In the genomic region with DNA sequence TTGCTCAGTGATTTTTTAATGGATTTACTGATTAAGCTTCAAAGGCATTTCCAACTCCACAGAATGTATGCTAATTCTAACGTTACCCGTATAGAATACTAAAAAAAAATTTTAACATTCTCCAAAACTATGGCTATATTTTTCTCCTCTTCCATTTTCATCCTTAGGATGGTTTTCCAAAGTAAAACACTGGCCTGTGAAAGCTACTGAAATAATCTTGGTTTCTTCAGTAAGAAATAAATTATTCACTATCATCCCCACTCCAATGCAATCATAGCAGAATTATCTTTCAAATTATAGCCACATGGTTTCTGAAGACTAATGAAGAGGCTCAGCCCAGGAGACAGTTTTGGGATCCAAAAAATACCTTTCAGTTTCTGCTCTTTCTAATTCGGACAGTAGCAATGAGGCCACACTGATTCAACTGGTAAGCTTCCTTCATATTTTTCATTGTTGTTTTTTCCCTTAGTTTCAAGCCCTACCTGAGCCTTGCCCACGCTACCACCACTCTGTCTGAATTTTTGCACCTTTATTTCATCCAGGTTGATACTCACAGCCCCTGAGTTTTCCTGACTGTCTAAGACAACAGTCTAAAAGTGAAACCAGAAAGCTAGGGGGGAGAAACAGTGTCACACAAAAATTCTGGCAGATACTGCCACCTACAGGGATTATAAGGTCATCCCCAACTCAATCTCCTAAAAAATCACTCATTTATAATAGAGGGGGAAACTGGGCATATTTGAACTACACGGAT, we compare ENCODE assay signal across 9 cellular contexts.
DNase-seq lines count a peak whose midpoint lies in the region; ATAC-seq and TF ChIP-seq lines count a peak whose summit lies in the region.
"Had no signal": no experiment of that assay in that cellular context is flagged by ENCODE, and none has a peak within 500 bp of the region (broad histone marks: within the 10 kb centered on the region; RNA-seq: fewer than 3 reads in every experiment).

No MANE protein-coding gene starts in this region.

- intact Hi-C loops in activated B cell treated with CpG ODN at 0.5 μM for 24 hours (cut with micrococcal nuclease) = no loop called here

- H3K4me3 ChIP-seq in rectal smooth muscle tissue (ENCODE audit: low read length) = peak overlapping the region; percentile 42

- H3K27ac ChIP-seq in rectal smooth muscle tissue (ENCODE audit: low read depth, low read length) = no peak overlapping the region

- peak overlapping the region; percentile 68 for H3K4me3 Mint-ChIP-seq in activated B cell treated with CpG ODN at 0.5 μM for 24 hours
- H3K4me3 Mint-ChIP-seq: central memory CD8-positive, alpha-beta T cell had no signal

- H3K9ac ChIP-seq in rectal smooth muscle tissue (ENCODE audit: low read length) = no peak overlapping the region

- no peak for TF ChIP-seq CTCF in activated B cell treated with CpG ODN at 0.5 μM for 24 hours (IDR thresholded peaks at IDR 0.05)

- CTCF ChIA-PET in activated B cell treated with CpG ODN at 0.5 μM for 24 hours (lab: Charles Lee) = interaction anchor here (1.0 to 1.3 kb wide), 2 partner anchors 1195 to 1198 kb away, joined by 4 to 11 read pairs; no protein-coding TSS in a partner anchor

- H3K27me3 Mint-ChIP-seq in activated B cell treated with CpG ODN at 0.5 μM for 24 hours = no peaks in the 10 kb centered on the region
- H3K27me3 Mint-ChIP-seq: central memory CD8-positive, alpha-beta T cell had no signal

- H3K27ac Mint-ChIP-seq in activated B cell treated with CpG ODN at 0.5 μM for 24 hours = no peak overlapping the region

- no peaks in the 10 kb centered on the region for H3K36me3 ChIP-seq in rectal smooth muscle tissue (ENCODE audit: control insufficient read depth, insufficient read depth, low read length)

- H3K27me3 ChIP-seq in rectal smooth muscle tissue (ENCODE audit: control insufficient read depth, insufficient read depth, low read length) = no peaks in the 10 kb centered on the region

- peaks cover 5% of the 10 kb centered on the region for H3K4me1 Mint-ChIP-seq in activated B cell treated with CpG ODN at 0.5 μM for 24 hours
- H3K4me1 Mint-ChIP-seq: central memory CD8-positive, alpha-beta T cell had no signal

- POLR2A ChIA-PET in activated B cell treated with CpG ODN at 0.5 μM for 24 hours (lab: Charles Lee) = no interaction called here

- DNase-seq in DMS 273 treated with DMSO at 0.1 percent for 48 hours (lab: John Stamatoyannopoulos, UW) (peak; percentile 42), NCI-H2196 (lab: John Stamatoyannopoulos, UW; ENCODE audit: unreplicated experiment) (peak; percentile 70), activated B cell treated with CpG ODN at 0.5 μM for 24 hours (no peak), glomerular visceral epithelial cell (ENCODE audit: extremely low spot score) (peak; percentile 14), T-helper 9 cell (no peak)

- H3K36me3 Mint-ChIP-seq in activated B cell treated with CpG ODN at 0.5 μM for 24 hours (ENCODE audit: low read depth) = no peaks in the 10 kb centered on the region

- H3K4me1 ChIP-seq in rectal smooth muscle tissue (ENCODE audit: control insufficient read depth, insufficient read depth, low read length) = no peaks in the 10 kb centered on the region

- no peaks in the 10 kb centered on the region for H3K9me3 Mint-ChIP-seq in activated B cell treated with CpG ODN at 0.5 μM for 24 hours

- peak; percentile 98 for ATAC-seq in GM19351 (IDR thresholded peaks at IDR 0.05; ENCODE audit: unreplicated experiment)
- peak; percentile 99 for ATAC-seq in HG03196 (IDR thresholded peaks at IDR 0.05; ENCODE audit: unreplicated experiment)
- ATAC-seq in activated B cell treated with CpG ODN at 0.5 μM for 24 hours (ENCODE audit: low read depth) = no peak

Comparison
In these comparisons a context has a peak if more than half of its experiments do, and no peak if none do; other contexts are left out.
1. DNase-seq: peak in DMS 273 treated with DMSO at 0.1 percent for 48 hours (single experiment), NCI-H2196 (single experiment) and glomerular visceral epithelial cell (single experiment); none in activated B cell treated with CpG ODN at 0.5 μM for 24 hours (single experiment) and T-helper 9 cell (single experiment).